Comparison of ENCODE assay signal across 13 cellular contexts in genomic region chr15:73751481-73751880, GRCh38. TPM values are rescaled to one million over a fixed set of nuclear protein-coding genes. Genes with fewer than 3 reads are reported as not detected.
DNase-seq lines count a peak whose midpoint lies in the region; ATAC-seq and TF ChIP-seq lines count a peak whose summit lies in the region.
"Had no signal": no experiment of that assay in that cellular context is flagged by ENCODE, and none has a peak within 500 bp of the region (broad histone marks: within the 10 kb centered on the region; RNA-seq: fewer than 3 reads in every experiment).

No MANE protein-coding gene starts in this region.

- H3K23ac ChIP-seq in neuronal stem cell (ENCODE audit: low read depth, low read length, poor library complexity) = no peak overlapping the region

- H2BK5ac ChIP-seq in neuronal stem cell (ENCODE audit: low read length) = no peak overlapping the region

- no peaks in the 10 kb centered on the region for H3K9me3 ChIP-seq in neuronal stem cell (replicated peaks in 1 of 2; ENCODE audit: control insufficient read depth in 2 of 2, insufficient read depth in 1 of 2, low read depth in 1 of 2, low read length in 2 of 2)

- no peak overlapping the region for H4K91ac ChIP-seq in neuronal stem cell (ENCODE audit: low read depth, low read length, poor library complexity)

- H2AK5ac ChIP-seq in neuronal stem cell (ENCODE audit: low read depth, low read length) = peak overlapping the region; percentile 77

- no peaks in the 10 kb centered on the region for H3K79me1 ChIP-seq in neuronal stem cell (ENCODE audit: low read depth, low read length)

- no peak overlapping the region for H2BK120ac ChIP-seq in neuronal stem cell (ENCODE audit: low read depth, low read length)

- peak overlapping the region; percentile 59 for H2BK15ac ChIP-seq in neuronal stem cell (ENCODE audit: low read length)

- H2AFZ ChIP-seq in neuronal stem cell (ENCODE audit: low read length) = no peak overlapping the region

- peaks cover 0 to 24% (median 9%) of the 10 kb centered on the region in 3 experiments for H3K27me3 ChIP-seq in neuronal stem cell (ENCODE audit: control insufficient read depth in 3 of 3, insufficient read depth in 3 of 3, low read depth in 1 of 3, low read length in 3 of 3)

- DNase-seq in AG10803 (ENCODE audit: low read depth) = no peak
- DNase-seq in NCI-H2171 treated with DMSO at 0.1 percent for 48 hours (lab: John Stamatoyannopoulos, UW) = peak; percentile 74
- no peak for DNase-seq in left cardiac atrium
- no peak for DNase-seq in neuronal stem cell (ENCODE audit: low spot score)
- no peak for DNase-seq in activated gamma-delta T cell (lab: John Stamatoyannopoulos, UW)
- DNase-seq in T1000 (lab: John Stamatoyannopoulos, UW) = no peak
- DNase-seq in NK-92 treated with Interleukin-12 subunit alpha and Interleukin-12 subunit beta, amount 100 ng/mL, for 24 hours (lab: John Stamatoyannopoulos, UW) = no peak
- DNase-seq: erythroblast, NCI-H2107, trophoblast cell had no signal

- H3K4ac ChIP-seq in neuronal stem cell (ENCODE audit: low read length) = no peak overlapping the region

- H3K4me1 ChIP-seq in neuronal stem cell (ENCODE audit: control insufficient read depth in 2 of 2, insufficient read depth in 1 of 2, low read depth in 1 of 2, low read length in 2 of 2) = peaks cover 23 to 37% of the 10 kb centered on the region in 2 donors

- peak overlapping the region; percentile 58 for H3K4me3 ChIP-seq in AG10803 (ENCODE audit: low read length)
- peak overlapping the region; percentile 55 to 70 for H3K4me3 ChIP-seq in neuronal stem cell (ENCODE audit: low read length in 2 of 2)

- H3K27ac ChIP-seq in neuronal stem cell (replicated peaks; ENCODE audit: low read length) = no peak overlapping the region

- no peak overlapping the region for H3K14ac ChIP-seq in neuronal stem cell (ENCODE audit: low read length)

- WGBS in neuronal stem cell (ENCODE audit: extremely low coverage in 2 of 2, insufficient read length in 2 of 2, insufficient replicate concordance in 1 of 2), 2 donors = no CpG with 5 or more reads among the region's 9 CpGs

- intact Hi-C loops in left cardiac atrium (cut with DNase I) = no loop called here

- TF ChIP-seq CTCF in AG10803 (conservative IDR thresholded peaks at IDR 0.05; ENCODE audit: low read length) = no peak

- H3K9ac ChIP-seq in neuronal stem cell (ENCODE audit: low read depth, low read length, poor library complexity) = no peak overlapping the region

- H4K8ac ChIP-seq in neuronal stem cell (ENCODE audit: low read depth, low read length) = no peak overlapping the region

- ATAC-seq in left cardiac atrium (peak; percentile 6 to 7), HG03196 (IDR thresholded peaks at IDR 0.05; ENCODE audit: unreplicated experiment) (no peak)

- H3K36me3 ChIP-seq in neuronal stem cell (replicated peaks in 1 of 2; ENCODE audit: control insufficient read depth in 2 of 2, insufficient read depth in 2 of 2, low read length in 2 of 2) = no peaks in the 10 kb centered on the region

- H2BK12ac ChIP-seq in neuronal stem cell (ENCODE audit: low read length) = no peak overlapping the region

- peak overlapping the region; percentile 77 for H3K18ac ChIP-seq in neuronal stem cell (ENCODE audit: low read length)

- peak overlapping the region; percentile 38 for H3K4me2 ChIP-seq in neuronal stem cell (ENCODE audit: insufficient read depth, low read length, poor library complexity, severe bottlenecking)

RNA-seq across cellular contexts. Expression of gene INSYN1, which starts 1.7 kb away (rescaled TPM):
- total RNA-seq in left cardiac atrium = 10 to 100 TPM; 79.3 to 80.8 TPM
- 2.4 TPM for polyA plus RNA-seq in neuronal stem cell (2013, experiment 1 of 2)
- 2.7 TPM for polyA plus RNA-seq in neuronal stem cell (2013, experiment 2 of 2)
- total RNA-seq: HepG2, RPMI7951 had no signal
- polyA plus RNA-seq: HepG2 had no signal
